Comparison of ENCODE assay signal across 9 cellular contexts in genomic region chr3:46880884-46881818, GRCh38. TPM values are rescaled to one million over a fixed set of nuclear protein-coding genes. Genes with fewer than 3 reads are reported as not detected.
DNase-seq lines count a peak whose midpoint lies in the region; ATAC-seq and TF ChIP-seq lines count a peak whose summit lies in the region.
"Had no signal": no experiment of that assay in that cellular context is flagged by ENCODE, and none has a peak within 500 bp of the region (broad histone marks: within the 10 kb centered on the region; RNA-seq: fewer than 3 reads in every experiment).

No MANE protein-coding gene starts in this region.

- H3K4me1 Mint-ChIP-seq in chondrocyte (ENCODE audit: low read depth): peaks cover 30% of the 10 kb centered on the region
- H3K4me1 Mint-ChIP-seq in activated CD8-positive, alpha-beta T cell treated with anti-CD3 and anti-CD28 coated beads, Interleukin-2, amount 10 ng/mL, durations not matched to agents 7 days and 5 days (ENCODE audit: low read depth): peaks cover 6% of the 10 kb centered on the region
- peaks cover 3% of the 10 kb centered on the region for H3K4me1 Mint-ChIP-seq in activated CD8-positive, alpha-beta T cell treated with anti-CD3 and anti-CD28 coated beads for 36 hours (ENCODE audit: low read depth)
- peaks cover 3% of the 10 kb centered on the region for H3K4me1 Mint-ChIP-seq in activated CD4-positive, alpha-beta T cell treated with anti-CD3 and anti-CD28 coated beads, Interleukin-2, amount 10 ng/mL, durations not matched to agents 7 days and 5 days

- no peak overlapping the region for H3K27ac Mint-ChIP-seq in chondrocyte (ENCODE audit: unreplicated experiment)
- H3K27ac Mint-ChIP-seq in activated CD8-positive, alpha-beta T cell treated with anti-CD3 and anti-CD28 coated beads, Interleukin-2, amount 10 ng/mL, durations not matched to agents 7 days and 5 days: no peak overlapping the region
- H3K27ac Mint-ChIP-seq in activated CD8-positive, alpha-beta T cell treated with anti-CD3 and anti-CD28 coated beads for 36 hours: no peak overlapping the region
- H3K27ac Mint-ChIP-seq in activated CD4-positive, alpha-beta T cell treated with anti-CD3 and anti-CD28 coated beads, Interleukin-2, amount 10 ng/mL, durations not matched to agents 7 days and 5 days: no peak overlapping the region

- CTCF ChIA-PET in activated CD8-positive, alpha-beta T cell treated with anti-CD3 and anti-CD28 coated beads, Interleukin-2, amount 10 ng/mL, durations not matched to agents 7 days and 5 days (lab: Charles Lee): no interaction called here
- CTCF ChIA-PET in activated CD8-positive, alpha-beta T cell treated with anti-CD3 and anti-CD28 coated beads for 36 hours (lab: Charles Lee): interaction anchor here (0.9 to 2.1 kb wide), 3 partner anchors 8 to 215 kb away, joined by 3 to 6 read pairs (median 3); no protein-coding TSS in a partner anchor
- CTCF ChIA-PET in activated CD4-positive, alpha-beta T cell treated with anti-CD3 and anti-CD28 coated beads, Interleukin-2, amount 10 ng/mL, durations not matched to agents 7 days and 5 days (lab: Charles Lee): interaction anchor here (0.8 to 1.7 kb wide), 4 partner anchors 10 to 29 kb away, joined by 3 to 5 read pairs (median 3); no protein-coding TSS in a partner anchor

- H3K9me3 ChIP-seq in HUES64 (ENCODE audit: insufficient read depth, low read depth, low read length): no peaks in the 10 kb centered on the region
- no peaks in the 10 kb centered on the region for H3K9me3 ChIP-seq in liver (ENCODE audit: control insufficient read depth in 4 of 4, low read length in 3 of 4)
- H3K9me3 ChIP-seq in subcutaneous abdominal adipose tissue (ENCODE audit: control insufficient read depth in 5 of 5, low read length in 5 of 5): no peaks in the 10 kb centered on the region

- peaks cover 2% of the 10 kb centered on the region for H3K27me3 Mint-ChIP-seq in chondrocyte (ENCODE audit: low read depth)
- H3K27me3 Mint-ChIP-seq in activated CD8-positive, alpha-beta T cell treated with anti-CD3 and anti-CD28 coated beads, Interleukin-2, amount 10 ng/mL, durations not matched to agents 7 days and 5 days (ENCODE audit: low read depth): peaks cover 56% of the 10 kb centered on the region
- peaks cover 41% of the 10 kb centered on the region for H3K27me3 Mint-ChIP-seq in activated CD8-positive, alpha-beta T cell treated with anti-CD3 and anti-CD28 coated beads for 36 hours
- peaks cover 56% of the 10 kb centered on the region for H3K27me3 Mint-ChIP-seq in activated CD4-positive, alpha-beta T cell treated with anti-CD3 and anti-CD28 coated beads, Interleukin-2, amount 10 ng/mL, durations not matched to agents 7 days and 5 days

- no peak overlapping the region for H3K27ac ChIP-seq in HUES64 (ENCODE audit: low read depth, low read length)
- peak overlapping the region; percentile 56 to 62 for H3K27ac ChIP-seq in liver (ENCODE audit: low read depth in 1 of 2, low read length in 2 of 2)
- H3K27ac ChIP-seq in subcutaneous abdominal adipose tissue (ENCODE audit: low read depth, low read length): no peak overlapping the region

- no peaks in the 10 kb centered on the region for H3K9me3 Mint-ChIP-seq in chondrocyte (ENCODE audit: low read depth)
- no peaks in the 10 kb centered on the region for H3K9me3 Mint-ChIP-seq in activated CD8-positive, alpha-beta T cell treated with anti-CD3 and anti-CD28 coated beads, Interleukin-2, amount 10 ng/mL, durations not matched to agents 7 days and 5 days (ENCODE audit: insufficient read depth)
- H3K9me3 Mint-ChIP-seq in activated CD8-positive, alpha-beta T cell treated with anti-CD3 and anti-CD28 coated beads for 36 hours: no peaks in the 10 kb centered on the region
- H3K9me3 Mint-ChIP-seq in activated CD4-positive, alpha-beta T cell treated with anti-CD3 and anti-CD28 coated beads, Interleukin-2, amount 10 ng/mL, durations not matched to agents 7 days and 5 days: no peaks in the 10 kb centered on the region

- H3K4me3 Mint-ChIP-seq in chondrocyte (ENCODE audit: unreplicated experiment): peak overlapping the region; percentile 67
- no peak overlapping the region for H3K4me3 Mint-ChIP-seq in activated CD8-positive, alpha-beta T cell treated with anti-CD3 and anti-CD28 coated beads, Interleukin-2, amount 10 ng/mL, durations not matched to agents 7 days and 5 days
- H3K4me3 Mint-ChIP-seq in activated CD8-positive, alpha-beta T cell treated with anti-CD3 and anti-CD28 coated beads for 36 hours: no peak overlapping the region
- H3K4me3 Mint-ChIP-seq in activated CD4-positive, alpha-beta T cell treated with anti-CD3 and anti-CD28 coated beads, Interleukin-2, amount 10 ng/mL, durations not matched to agents 7 days and 5 days: no peak overlapping the region

- no peaks in the 10 kb centered on the region for H3K36me3 ChIP-seq in HUES64 (ENCODE audit: insufficient read depth, low read length)
- no peaks in the 10 kb centered on the region for H3K36me3 ChIP-seq in liver (ENCODE audit: control insufficient read depth in 4 of 4, insufficient read depth in 3 of 4, low read depth in 1 of 4, low read length in 3 of 4)
- H3K36me3 ChIP-seq in subcutaneous abdominal adipose tissue (ENCODE audit: control insufficient read depth in 5 of 5, insufficient read depth in 5 of 5, low read length in 5 of 5): no peaks in the 10 kb centered on the region

- TF ChIP-seq CTCF in chondrocyte (IDR thresholded peaks at IDR 0.05): no peak
- no peak for TF ChIP-seq CTCF in liver (IDR thresholded peaks at IDR 0.05; ENCODE audit: low read depth, low read length, missing input control)
- TF ChIP-seq CTCF in activated CD8-positive, alpha-beta T cell treated with anti-CD3 and anti-CD28 coated beads for 36 hours (IDR thresholded peaks at IDR 0.05): no peak

- no peak for TF ChIP-seq RAD21 in liver (IDR thresholded peaks at IDR 0.05)

- intact Hi-C loops in activated CD8-positive, alpha-beta T cell treated with anti-CD3 and anti-CD28 coated beads for 36 hours (cut with micrococcal nuclease): no loop called here

- H3K4me3 ChIP-seq in HUES64 (ENCODE audit: low read length): peak overlapping the region; percentile 49
- peak overlapping the region in 1 of 3 donors; percentile 60 for H3K4me3 ChIP-seq in liver (ENCODE audit: low read depth in 1 of 3, low read length in 3 of 3)
- H3K4me3 ChIP-seq in subcutaneous abdominal adipose tissue (ENCODE audit: low read depth in 1 of 5, low read length in 5 of 5): peak overlapping the region in 4 of 5 donors; percentile 25 to 76 (median 56)

- no peak for ATAC-seq in activated CD8-positive, alpha-beta T cell treated with anti-CD3 and anti-CD28 coated beads, Interleukin-2, amount 10 ng/mL, durations not matched to agents 7 days and 5 days
- ATAC-seq in GM19395 (IDR thresholded peaks at IDR 0.05; ENCODE audit: unreplicated experiment): no peak
- no peak for ATAC-seq in activated CD8-positive, alpha-beta T cell treated with anti-CD3 and anti-CD28 coated beads for 36 hours

- H3K27me3 ChIP-seq in HUES64 (ENCODE audit: insufficient read depth, low read length): peaks cover 94% of the 10 kb centered on the region
- peaks cover 0 to 13% (median 1%) of the 10 kb centered on the region in 4 donors for H3K27me3 ChIP-seq in liver (ENCODE audit: control insufficient read depth in 4 of 4, insufficient read depth in 4 of 4, low read length in 3 of 4)
- H3K27me3 ChIP-seq in subcutaneous abdominal adipose tissue (ENCODE audit: control insufficient read depth in 5 of 5, insufficient read depth in 4 of 5, low read length in 5 of 5): peaks cover 0 to 19% (median 6%) of the 10 kb centered on the region in 5 donors

- POLR2A ChIA-PET in activated CD8-positive, alpha-beta T cell treated with anti-CD3 and anti-CD28 coated beads, Interleukin-2, amount 10 ng/mL, durations not matched to agents 7 days and 5 days (lab: Charles Lee): no interaction called here
- POLR2A ChIA-PET in activated CD8-positive, alpha-beta T cell treated with anti-CD3 and anti-CD28 coated beads for 36 hours (lab: Charles Lee): interaction anchor here (1.2 kb wide), 1 partner anchor 179 kb away, joined by 3 read pairs; no protein-coding TSS in a partner anchor
- POLR2A ChIA-PET in activated CD4-positive, alpha-beta T cell treated with anti-CD3 and anti-CD28 coated beads, Interleukin-2, amount 10 ng/mL, durations not matched to agents 7 days and 5 days (lab: Charles Lee): no interaction called here

- H3K36me3 Mint-ChIP-seq in chondrocyte (ENCODE audit: low read depth): no peaks in the 10 kb centered on the region
- H3K36me3 Mint-ChIP-seq in activated CD8-positive, alpha-beta T cell treated with anti-CD3 and anti-CD28 coated beads, Interleukin-2, amount 10 ng/mL, durations not matched to agents 7 days and 5 days (ENCODE audit: low read depth): no peaks in the 10 kb centered on the region
- H3K36me3 Mint-ChIP-seq in activated CD8-positive, alpha-beta T cell treated with anti-CD3 and anti-CD28 coated beads for 36 hours (ENCODE audit: low read depth): no peaks in the 10 kb centered on the region
- no peaks in the 10 kb centered on the region for H3K36me3 Mint-ChIP-seq in activated CD4-positive, alpha-beta T cell treated with anti-CD3 and anti-CD28 coated beads, Interleukin-2, amount 10 ng/mL, durations not matched to agents 7 days and 5 days (ENCODE audit: low read depth)

- H3K9ac ChIP-seq in HUES64 (ENCODE audit: low read depth, low read length) (no peak overlapping the region), liver (ENCODE audit: low read depth in 1 of 2, low read length in 2 of 2) (no peak overlapping the region), subcutaneous abdominal adipose tissue (ENCODE audit: low read length in 5 of 5) (peak overlapping the region in 3 of 5 donors; percentile 33 to 68 (median 45))

- DNase-seq in chondrocyte (ENCODE audit: low spot score): no peak
- no peak for DNase-seq in activated CD8-positive, alpha-beta T cell treated with anti-CD3 and anti-CD28 coated beads, Interleukin-2, amount 10 ng/mL, durations not matched to agents 7 days and 5 days
- DNase-seq in activated CD8-positive, alpha-beta T cell treated with anti-CD3 and anti-CD28 coated beads for 36 hours: no peak
- no peak for DNase-seq in activated CD4-positive, alpha-beta T cell treated with anti-CD3 and anti-CD28 coated beads, Interleukin-2, amount 10 ng/mL, durations not matched to agents 7 days and 5 days
- DNase-seq: activated CD4-positive, CD25-positive, alpha-beta regulatory T cell treated with anti-CD3 and anti-CD28 coated beads, Interleukin-2, amount 50 U/mL, for 72 hours had no signal

- WGBS in HUES64: 8% methylated on average over 46 of the region's 47 CpGs
- 22% methylated on average over 47 of the region's 47 CpGs for WGBS in liver

- H3K4me1 ChIP-seq in HUES64 (ENCODE audit: insufficient read depth, low read length): peaks cover 22% of the 10 kb centered on the region
- peaks cover 3 to 7% (median 4%) of the 10 kb centered on the region in 4 donors for H3K4me1 ChIP-seq in liver (ENCODE audit: control insufficient read depth in 4 of 4, insufficient read depth in 4 of 4, low read length in 3 of 4)
- peaks cover 2 to 49% (median 35%) of the 10 kb centered on the region in 5 donors for H3K4me1 ChIP-seq in subcutaneous abdominal adipose tissue (ENCODE audit: control insufficient read depth in 5 of 5, insufficient read depth in 5 of 5, low read length in 5 of 5)

RNA-seq across cellular contexts. Expression of gene PTH1R, which starts 3.6 kb away (rescaled TPM):
- 2.1 TPM for polyA plus RNA-seq in HUES64 (2013, experiment 1 of 2)
- 1.5 TPM for polyA plus RNA-seq in HUES64 (2013, experiment 2 of 2)
- 2.4 to 6.3 TPM (median 3.1 TPM) in 3 replicates for total RNA-seq in chondrocyte
- 10 to 100 TPM in 1 of 2 donors, 1 to 10 TPM in 1; 7.2 to 28.4 TPM for total RNA-seq in liver
- 10 to 100 TPM; 19.8 to 27.4 TPM for polyA plus RNA-seq in liver
- not detected for total RNA-seq in activated CD8-positive, alpha-beta T cell treated with anti-CD3 and anti-CD28 coated beads, Interleukin-2, amount 10 ng/mL, durations not matched to agents 7 days and 5 days
- total RNA-seq in activated CD8-positive, alpha-beta T cell treated with anti-CD3 and anti-CD28 coated beads for 36 hours: not detected
- total RNA-seq in activated CD4-positive, alpha-beta T cell treated with anti-CD3 and anti-CD28 coated beads, Interleukin-2, amount 10 ng/mL, durations not matched to agents 7 days and 5 days: not detected

RNA-seq across cellular contexts. Expression of gene MYL3, which starts 17.9 kb away (rescaled TPM):
- 0.25 TPM for polyA plus RNA-seq in HUES64 (2013, experiment 1 of 2)
- polyA plus RNA-seq in HUES64 (2013, experiment 2 of 2): 0.44 TPM
- total RNA-seq in chondrocyte (0.22 to 0.82 TPM in 2 of 3 replicates, not detected in the other), liver (1 to 10 TPM in 1 of 2 donors, under 1 TPM in 1; 0.51 to 1.3 TPM)
- polyA plus RNA-seq in liver: under 1 TPM; 0.76 to 0.86 TPM
- not detected for total RNA-seq in activated CD8-positive, alpha-beta T cell treated with anti-CD3 and anti-CD28 coated beads, Interleukin-2, amount 10 ng/mL, durations not matched to agents 7 days and 5 days
- total RNA-seq in activated CD8-positive, alpha-beta T cell treated with anti-CD3 and anti-CD28 coated beads for 36 hours: not detected
- not detected for total RNA-seq in activated CD4-positive, alpha-beta T cell treated with anti-CD3 and anti-CD28 coated beads, Interleukin-2, amount 10 ng/mL, durations not matched to agents 7 days and 5 days

Comparison
In these comparisons a context has a peak if more than half of its experiments do, and no peak if none do; other contexts are left out.
1. H3K27ac ChIP-seq: peak in liver (2 of 2); none in HUES64 (single experiment) and subcutaneous abdominal adipose tissue (single experiment).
2. H3K9ac ChIP-seq: peak in subcutaneous abdominal adipose tissue (3 of 5); none in HUES64 (single experiment) and liver (0 of 2).